ENCODE assay signal across 26 cellular contexts in the genomic region with DNA sequence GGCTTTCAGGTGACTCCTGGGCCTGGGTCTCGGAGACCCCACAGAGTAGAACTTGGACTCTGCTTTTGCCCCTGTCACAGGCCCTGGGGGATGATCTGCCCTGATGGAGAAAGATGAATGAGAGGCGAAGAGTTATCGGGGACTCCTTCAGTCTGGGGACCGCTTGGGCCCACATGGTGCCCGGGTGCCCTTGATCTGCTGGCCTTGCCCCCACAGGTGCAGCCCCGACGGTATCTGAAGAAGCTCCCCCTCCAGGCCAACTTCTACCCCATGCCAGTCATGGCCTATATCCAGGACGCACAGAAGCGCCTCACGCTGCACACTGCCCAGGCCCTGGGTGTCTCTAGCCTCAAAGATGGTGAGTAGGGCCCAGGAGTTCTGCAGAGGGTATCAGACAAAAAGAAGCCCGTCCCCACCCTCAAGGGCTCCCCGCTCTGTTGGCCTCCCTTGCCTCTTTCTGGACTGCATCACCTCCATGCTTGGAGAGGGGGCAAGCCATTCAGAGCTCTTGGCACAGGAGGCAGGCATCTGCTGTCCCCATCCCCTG.
"Had no signal": no experiment of that assay in that cellular context is flagged by ENCODE, and none has a peak within 500 bp of the region (broad histone marks: within the 10 kb centered on the region; RNA-seq: fewer than 3 reads in every experiment).

No MANE protein-coding gene starts in this region.

- H3K9me3 ChIP-seq: adrenal gland, esophagus squamous epithelium, gastroesophageal sphincter, heart left ventricle, SK-N-SH, stomach, transverse colon had no signal

- H3K9ac ChIP-seq: parathyroid adenoma, SK-N-SH had no signal

- FAIRE-seq: astrocyte, colon had no signal

- H3K27me3 Mint-ChIP-seq: activated naive CD8-positive, alpha-beta T cell; activated T-cell treated with anti-CD3 and anti-CD28 coated beads, Interleukin-2, amount 50 U/mL, for 24 hours; activated T-helper 17 cell treated with anti-CD3 and anti-CD28 coated beads, Interleukin-2, amount 50 U/mL, for 72 hours; central memory CD8-positive, alpha-beta T cell; effector memory CD8-positive, alpha-beta T cell had no signal

- H3K4me3 ChIP-seq: adrenal gland, dorsolateral prefrontal cortex, esophagus squamous epithelium, gastroesophageal sphincter, heart left ventricle, stomach, transverse colon had no signal

- H3K4me3 Mint-ChIP-seq: activated naive CD8-positive, alpha-beta T cell; activated T-cell treated with anti-CD3 and anti-CD28 coated beads, Interleukin-2, amount 50 U/mL, for 24 hours; activated T-helper 17 cell treated with anti-CD3 and anti-CD28 coated beads, Interleukin-2, amount 50 U/mL, for 72 hours; central memory CD8-positive, alpha-beta T cell; effector memory CD8-positive, alpha-beta T cell; natural killer cell had no signal

- H3K36me3 Mint-ChIP-seq: activated naive CD8-positive, alpha-beta T cell; natural killer cell had no signal

- ATAC-seq: activated T-helper 17 cell treated with anti-CD3 and anti-CD28 coated beads, Interleukin-2, amount 50 U/mL, for 72 hours; effector memory CD8-positive, alpha-beta T cell; gastroesophageal sphincter; heart left ventricle; natural killer cell; right cardiac atrium had no signal

- H3K4me1 Mint-ChIP-seq: activated T-helper 17 cell treated with anti-CD3 and anti-CD28 coated beads, Interleukin-2, amount 50 U/mL, for 72 hours had no signal

- H3K27ac ChIP-seq: adrenal gland, esophagus squamous epithelium, gastroesophageal sphincter, parathyroid adenoma, transverse colon had no signal

- H3K9me3 Mint-ChIP-seq: activated T-cell treated with anti-CD3 and anti-CD28 coated beads, Interleukin-2, amount 50 U/mL, for 24 hours; activated T-helper 17 cell treated with anti-CD3 and anti-CD28 coated beads, Interleukin-2, amount 50 U/mL, for 72 hours; central memory CD8-positive, alpha-beta T cell; effector memory CD8-positive, alpha-beta T cell; natural killer cell had no signal

- H3K4me1 ChIP-seq: esophagus squamous epithelium, parathyroid adenoma, stomach, transverse colon had no signal

- H3K27ac Mint-ChIP-seq: activated naive CD8-positive, alpha-beta T cell; activated T-cell treated with anti-CD3 and anti-CD28 coated beads, Interleukin-2, amount 50 U/mL, for 24 hours; activated T-helper 17 cell treated with anti-CD3 and anti-CD28 coated beads, Interleukin-2, amount 50 U/mL, for 72 hours; natural killer cell had no signal

- DNase-seq: activated CD4-positive, alpha-beta T cell treated with anti-CD3 and anti-CD28 coated beads for 1 hour; activated CD4-positive, alpha-beta T cell treated with anti-CD3 and anti-CD28 coated beads, Interleukin-2, amount 50 U/mL, for 1 hour; activated CD8-positive, alpha-beta memory T cell treated with anti-CD3 and anti-CD28 coated beads for 24 hours; activated CD8-positive, alpha-beta memory T cell treated with anti-CD3 and anti-CD28 coated beads, Interleukin-2, amount 50 U/mL, for 4 hours; activated naive CD4-positive, alpha-beta T cell; activated T-cell treated with anti-CD3 and anti-CD28 coated beads, Interleukin-2, amount 50 U/mL, for 24 hours; adrenal gland; dorsolateral prefrontal cortex; effector memory CD8-positive, alpha-beta T cell; esophagus squamous epithelium; islet precursor cell; midbrain; natural killer cell; SK-N-SH; stimulated activated CD4-positive, alpha-beta T cell treated with anti-CD3 and anti-CD28 coated beads, Interleukin-1b, Interleukin-23, amount 100 ng/mL, for 48 hours; stomach; transverse colon had no signal

- H3K27me3 ChIP-seq: adrenal gland, dorsolateral prefrontal cortex, esophagus squamous epithelium, gastroesophageal sphincter, heart left ventricle, stomach, transverse colon had no signal
